ENCODE assay signal across 24 cellular contexts in genomic region chr17:12947047-12947446, GRCh38.
"Had no signal": no experiment of that assay in that cellular context is flagged by ENCODE, and none has a peak within 500 bp of the region (broad histone marks: within the 10 kb centered on the region; RNA-seq: fewer than 3 reads in every experiment).

No MANE protein-coding gene starts in this region.

- H3K36me3 Mint-ChIP-seq: stimulated activated effector memory CD8-positive, alpha-beta T cell treated with anti-CD3 and anti-CD28 coated beads, Interleukin-12 subunit alpha, Interleukin-12 subunit beta, amount 100 ng/mL, for 72 hours; stimulated activated naive B cell treated with anti-CD40 and anti-IgM and Interleukin-4, amounts not matched to agents 10 μg/mL and 1 μg/mL and 100 μg/mL, for 72 hours had no signal

- H3K27me3 Mint-ChIP-seq: stimulated activated memory B cell treated with anti-CD40 and anti-IgM and Interleukin-4, amounts not matched to agents 10 μg/mL and 1 μg/mL and 100 μg/mL, for 72 hours; type B pancreatic cell had no signal

- H3K4me1 Mint-ChIP-seq: stimulated activated effector memory CD8-positive, alpha-beta T cell treated with anti-CD3 and anti-CD28 coated beads, Interleukin-12 subunit alpha, Interleukin-12 subunit beta, amount 100 ng/mL, for 72 hours; stimulated activated memory B cell treated with anti-CD40 and anti-IgM and Interleukin-4, amounts not matched to agents 10 μg/mL and 1 μg/mL and 100 μg/mL, for 72 hours; stimulated activated naive B cell treated with anti-CD40 and anti-IgM and Interleukin-4, amounts not matched to agents 10 μg/mL and 1 μg/mL and 100 μg/mL, for 72 hours; stimulated activated naive CD8-positive, alpha-beta T cell treated with anti-CD3 and anti-CD28 coated beads, Interleukin-15, amount 100 ng/mL, for 72 hours had no signal

- DNase-seq: stimulated activated CD4-positive, alpha-beta T cell treated with anti-CD3 and anti-CD28 coated beads, Interleukin-2, amount 100 ng/mL, for 48 hours; stimulated activated CD4-positive, alpha-beta T cell treated with anti-CD3 and anti-CD28 coated beads, Interleukin-4, amount 100 ng/mL, for 1 hour; stimulated activated CD4-positive, alpha-beta T cell treated with anti-CD3 and anti-CD28 coated beads, Interleukin-4, amount 100 ng/mL, for 24 hours; stimulated activated CD4-positive, alpha-beta T cell treated with anti-CD3 and anti-CD28 coated beads, Interleukin-4, amount 100 ng/mL, for 4 hours; stimulated activated CD8-positive, alpha-beta memory T cell treated with anti-CD3 and anti-CD28 coated beads, Interleukin-4, amount 100 ng/mL, for 48 hours; stimulated activated naive B cell treated with anti-CD40 and anti-IgM and Interleukin-4, amounts not matched to agents 10 μg/mL and 1 μg/mL and 100 μg/mL, for 72 hours; stimulated activated naive CD4-positive, alpha-beta T cell; stimulated activated naive CD4-positive, alpha-beta T cell treated with Interleukin-2 at 50 U/mL for 16 hours; stimulated activated naive CD8-positive, alpha-beta T cell treated with anti-CD3 and anti-CD28 coated beads, Interleukin-15, amount 100 ng/mL, for 72 hours; stimulated activated naive CD8-positive, alpha-beta T cell treated with anti-CD3 and anti-CD28 coated beads, Interleukin-15, Interleukin-2, amounts not matched to agents 100 U/mL and 50 U/mL, for 24 hours; stomach; substantia nigra; testis; thyroid gland; tibial artery; transverse colon; trophoblast cell; upper lobe of left lung; upper lobe of right lung; uterus had no signal

- H3K27ac Mint-ChIP-seq: stimulated activated effector memory CD8-positive, alpha-beta T cell treated with anti-CD3 and anti-CD28 coated beads, Interleukin-12 subunit alpha, Interleukin-12 subunit beta, amount 100 ng/mL, for 72 hours; stimulated activated memory B cell treated with anti-CD40 and anti-IgM and Interleukin-4, amounts not matched to agents 10 μg/mL and 1 μg/mL and 100 μg/mL, for 72 hours; stimulated activated naive B cell treated with anti-CD40 and anti-IgM and Interleukin-4, amounts not matched to agents 10 μg/mL and 1 μg/mL and 100 μg/mL, for 72 hours; stimulated activated naive CD8-positive, alpha-beta T cell treated with anti-CD3 and anti-CD28 coated beads, Interleukin-15, amount 100 ng/mL, for 72 hours; stimulated activated naive CD8-positive, alpha-beta T cell treated with anti-CD3 and anti-CD28 coated beads, Interleukin-15, Interleukin-2, amounts not matched to agents 100 ng/mL and 50 ng/mL, for 24 hours; type B pancreatic cell had no signal

- H3K9me3 Mint-ChIP-seq: stimulated activated effector memory CD8-positive, alpha-beta T cell treated with anti-CD3 and anti-CD28 coated beads, Interleukin-12 subunit alpha, Interleukin-12 subunit beta, amount 100 ng/mL, for 72 hours; stimulated activated memory B cell treated with anti-CD40 and anti-IgM and Interleukin-4, amounts not matched to agents 10 μg/mL and 1 μg/mL and 100 μg/mL, for 72 hours; stimulated activated naive CD8-positive, alpha-beta T cell treated with anti-CD3 and anti-CD28 coated beads, Interleukin-15, amount 100 ng/mL, for 72 hours; stimulated activated naive CD8-positive, alpha-beta T cell treated with anti-CD3 and anti-CD28 coated beads, Interleukin-15, Interleukin-2, amounts not matched to agents 100 ng/mL and 50 ng/mL, for 24 hours; type B pancreatic cell had no signal

- H3K4me3 Mint-ChIP-seq: stimulated activated effector memory CD8-positive, alpha-beta T cell treated with anti-CD3 and anti-CD28 coated beads, Interleukin-12 subunit alpha, Interleukin-12 subunit beta, amount 100 ng/mL, for 72 hours; stimulated activated memory B cell treated with anti-CD40 and anti-IgM and Interleukin-4, amounts not matched to agents 10 μg/mL and 1 μg/mL and 100 μg/mL, for 72 hours; stimulated activated naive B cell treated with anti-CD40 and anti-IgM and Interleukin-4, amounts not matched to agents 10 μg/mL and 1 μg/mL and 100 μg/mL, for 72 hours; stimulated activated naive CD8-positive, alpha-beta T cell treated with anti-CD3 and anti-CD28 coated beads, Interleukin-15, amount 100 ng/mL, for 72 hours; stimulated activated naive CD8-positive, alpha-beta T cell treated with anti-CD3 and anti-CD28 coated beads, Interleukin-15, Interleukin-2, amounts not matched to agents 100 ng/mL and 50 ng/mL, for 24 hours; type B pancreatic cell had no signal
